Comparison of ENCODE assay signal across 25 cellular contexts in genomic region chr1:73160759-73161158, GRCh38.
"Had no signal": no experiment of that assay in that cellular context is flagged by ENCODE, and none has a peak within 500 bp of the region (broad histone marks: within the 10 kb centered on the region; RNA-seq: fewer than 3 reads in every experiment).

No MANE protein-coding gene starts in this region.

- DNase-seq: activated CD4-positive, alpha-beta memory T cell treated with anti-CD3 and anti-CD28 coated beads, Interleukin-2, amount 10 ng/mL, durations not matched to agents 7 days and 5 days; activated CD4-positive, alpha-beta T cell treated with anti-CD3 and anti-CD28 coated beads for 1 hour; activated CD4-positive, alpha-beta T cell treated with anti-CD3 and anti-CD28 coated beads for 4 hours; activated CD4-positive, alpha-beta T cell treated with anti-CD3 and anti-CD28 coated beads, Interleukin-2, amount 10 ng/mL, durations not matched to agents 7 days and 5 days; activated CD4-positive, alpha-beta T cell treated with anti-CD3 and anti-CD28 coated beads, Interleukin-2, amount 50 U/mL, for 4 hours; activated CD8-positive, alpha-beta memory T cell treated with anti-CD3 and anti-CD28 coated beads, Interleukin-2, amount 50 U/mL, for 48 hours; activated gamma-delta T cell; activated naive CD4-positive, alpha-beta T cell; activated naive CD4-positive, alpha-beta T cell treated with anti-CD3 and anti-CD28 coated beads, Interleukin-2, amount 10 ng/mL, durations not matched to agents 7 days and 5 days; activated naive CD8-positive, alpha-beta T cell treated with anti-CD3 and anti-CD28 coated beads, Interleukin-2, amount 10 ng/mL, durations not matched to agents 7 days and 5 days; activated T-cell treated with anti-CD3 and anti-CD28 coated beads for 4 hours; activated T-cell treated with anti-CD3 and anti-CD28 coated beads, Interleukin-2, amount 50 U/mL, for 24 hours; activated T-cell treated with anti-CD3 and anti-CD28 coated beads, Interleukin-2, amount 50 U/mL, for 72 hours; brain microvascular endothelial cell; dorsolateral prefrontal cortex; effector memory CD4-positive, alpha-beta T cell; endodermal cell; foreskin fibroblast; head of caudate nucleus; T-helper 2 cell had no signal

- H3K4me3 ChIP-seq: coronary artery, dorsolateral prefrontal cortex had no signal

- H3K36me3 ChIP-seq: brain microvascular endothelial cell had no signal

- H3K27me3 ChIP-seq: brain microvascular endothelial cell, dorsolateral prefrontal cortex had no signal

- H3K27ac ChIP-seq: brain microvascular endothelial cell, coronary artery, dorsolateral prefrontal cortex, VCaP had no signal

- ATAC-seq: activated naive CD4-positive, alpha-beta T cell treated with anti-CD3 and anti-CD28 coated beads, Interleukin-2, amount 50 U/mL, for 72 hours; activated T-cell treated with anti-CD3 and anti-CD28 coated beads, Interleukin-2, amount 50 U/mL, for 72 hours; esophagus mucosa; WTC11 had no signal
